Comparison of ENCODE assay signal across 9 cellular contexts in genomic region chr19:45646345-45646698, GRCh38. TPM values are rescaled to one million over a fixed set of nuclear protein-coding genes. Genes with fewer than 3 reads are reported as not detected.
DNase-seq lines count a peak whose midpoint lies in the region; ATAC-seq, FAIRE-seq and TF ChIP-seq lines count a peak whose summit lies in the region.
"Had no signal": no experiment of that assay in that cellular context is flagged by ENCODE, and none has a peak within 500 bp of the region (broad histone marks: within the 10 kb centered on the region; RNA-seq: fewer than 3 reads in every experiment).

No MANE protein-coding gene starts in this region.

- CTCF ChIA-PET in HepG2 (lab: Yijun Ruan, JAX; ENCODE audit: low intra/inter-chr PET ratio, low total read pairs), result no interaction called here
- CTCF ChIA-PET in activated CD8-positive, alpha-beta T cell treated with anti-CD3 and anti-CD28 coated beads for 36 hours (lab: Charles Lee), result interaction anchor here (0.7 to 1.6 kb wide), 7 partner anchors 30 to 207 kb away, joined by 3 to 10 read pairs (median 3); partner anchors contain the start of genes OPA3 and QPCTL

- peak overlapping the region; percentile 74 for H3K4me3 Mint-ChIP-seq in activated CD8-positive, alpha-beta T cell treated with anti-CD3 and anti-CD28 coated beads for 36 hours

- TF ChIP-seq POLR2A in HepG2 (IDR thresholded peaks at IDR 0.05; ENCODE audit: insufficient read depth in 1 of 2, low read depth in 2 of 2, low read length in 2 of 2) (no peak), right lobe of liver (IDR thresholded peaks at IDR 0.05) (no peak), vagina (IDR thresholded peaks at IDR 0.05) (no peak)

- in situ Hi-C loops in HepG2 (cut with HindIII; ENCODE audit: extremely low pct_ligation_motif_present, low pct_unique_long_range_greater_than_20kb), result no loop called here

- no peak for TF ChIP-seq RAD21 in HepG2 (CRISPR knock-in tag; IDR thresholded peaks at IDR 0.05)

- DNase-seq in HepG2 (ENCODE audit: low spot score) (no peak), right lobe of liver (no peak), vagina (ENCODE audit: extremely low spot score in 2 of 2) (no peak), globus pallidus (ENCODE audit: low spot score) (no peak), germinal center (ENCODE audit: low spot score) (no peak)
- DNase-seq in activated CD8-positive, alpha-beta T cell treated with anti-CD3 and anti-CD28 coated beads for 36 hours, result peak; percentile 23

- H3K4me1 Mint-ChIP-seq in activated CD8-positive, alpha-beta T cell treated with anti-CD3 and anti-CD28 coated beads for 36 hours (ENCODE audit: low read depth), result peaks cover 29% of the 10 kb centered on the region

- ATAC-seq in HepG2 (no peak), right lobe of liver (no peak), HG03521 (IDR thresholded peaks at IDR 0.05; ENCODE audit: unreplicated experiment) (no peak)
- ATAC-seq in activated CD8-positive, alpha-beta T cell treated with anti-CD3 and anti-CD28 coated beads for 36 hours, result no peak

- 25% methylated on average over 8 of the region's 9 CpGs for WGBS in HepG2 (ENCODE audit: low lambda C conversion rate)
- WGBS in right lobe of liver (ENCODE audit: insufficient coverage, low coverage, low lambda C conversion rate, missing lambda C conversion rate), result 9% methylated on average over 7 of the region's 9 CpGs

- intact Hi-C loops in HepG2 (cut with micrococcal nuclease; ENCODE audit: unreplicated experiment), result loop anchor here (1.0 kb wide), 1 partner anchor 56 kb away; no protein-coding TSS in a partner anchor
- intact Hi-C loops in right lobe of liver (cut with DNase I), result loop anchor here in 1 of 2 donors (10.0 kb wide), 1 partner anchor 122 kb away; no protein-coding TSS in a partner anchor
- intact Hi-C loops in activated CD8-positive, alpha-beta T cell treated with anti-CD3 and anti-CD28 coated beads for 36 hours (cut with micrococcal nuclease), result no loop called here
- intact Hi-C loops in vagina (cut with DNase I), result no loop called here

- peaks cover 4% of the 10 kb centered on the region for H3K36me3 Mint-ChIP-seq in activated CD8-positive, alpha-beta T cell treated with anti-CD3 and anti-CD28 coated beads for 36 hours (ENCODE audit: low read depth)

- BruUV-seq in HepG2 (replicated peaks; lab: Mats Ljungman, UMichigan), result no TSS peak

- peaks cover 3% of the 10 kb centered on the region for H3K27me3 Mint-ChIP-seq in activated CD8-positive, alpha-beta T cell treated with anti-CD3 and anti-CD28 coated beads for 36 hours

- no peak overlapping the region for H3K27ac ChIP-seq in HepG2 (ENCODE audit: extremely low read length, insufficient read depth, low read length)
- H3K27ac ChIP-seq in right lobe of liver, result no peak overlapping the region
- H3K27ac ChIP-seq in iPS-20b (ENCODE audit: low read length), result no peak overlapping the region
- no peak overlapping the region for H3K27ac ChIP-seq in vagina

- H3K9me3 ChIP-seq in HepG2 (ENCODE audit: low read length) (no peaks in the 10 kb centered on the region), right lobe of liver (no peaks in the 10 kb centered on the region), iPS-20b (ENCODE audit: insufficient read depth, low read depth, low read length) (no peaks in the 10 kb centered on the region), vagina (no peaks in the 10 kb centered on the region)

- TF ChIP-seq CTCF in HepG2 (CRISPR knock-in tag; IDR thresholded peaks at IDR 0.05) (no peak), right lobe of liver (IDR thresholded peaks at IDR 0.05) (no peak), vagina (IDR thresholded peaks at IDR 0.05) (no peak)
- TF ChIP-seq CTCF in activated CD8-positive, alpha-beta T cell treated with anti-CD3 and anti-CD28 coated beads for 36 hours (IDR thresholded peaks at IDR 0.05), result no peak

- peak overlapping the region; percentile 56 for H3K4me2 ChIP-seq in HepG2 (ENCODE audit: low read depth, low read length)

- peaks cover 0 to 11% of the 10 kb centered on the region in 2 experiments; a peak in 2 of 5 replicates for H3K27me3 ChIP-seq in HepG2 (ENCODE audit: control insufficient read depth in 1 of 2, insufficient read depth in 2 of 2, low read length in 2 of 2)
- peaks cover 0 to 4% of the 10 kb centered on the region in 2 donors for H3K27me3 ChIP-seq in right lobe of liver
- peaks cover 18% of the 10 kb centered on the region; the same call in 1 of the 2 replicates for H3K27me3 ChIP-seq in iPS-20b (ENCODE audit: insufficient read depth, low read length)
- H3K27me3 ChIP-seq in vagina, result no peaks in the 10 kb centered on the region

- TF ChIP-seq EP300 in HepG2 (IDR thresholded peaks at IDR 0.05; ENCODE audit: low read depth in 2 of 2, low read length in 2 of 2) (no peak), HepG2 (CRISPR knock-in tag; IDR thresholded peaks at IDR 0.05; ENCODE audit: borderline replicate concordance) (no peak)

- no peak for FAIRE-seq in HepG2 (lab: Jason Lieb, UNC)

- H3K36me3 ChIP-seq in HepG2 (replicated peaks in 1 of 2; ENCODE audit: control insufficient read depth in 1 of 2, insufficient read depth in 2 of 2, low read length in 2 of 2) (no peaks in the 10 kb centered on the region), right lobe of liver (no peaks in the 10 kb centered on the region), iPS-20b (ENCODE audit: insufficient read depth, low read depth, low read length) (no peaks in the 10 kb centered on the region), vagina (no peaks in the 10 kb centered on the region)

- H3K4me3 ChIP-seq in HepG2 (replicated peaks in 1 of 3; ENCODE audit: insufficient read depth in 1 of 3, low read depth in 2 of 3, low read length in 3 of 3) (no peak overlapping the region), right lobe of liver (peak overlapping the region in 1 of 3 donors; percentile 2), iPS-20b (ENCODE audit: low read length) (peak overlapping the region; percentile 63; the same call in 1 of the 2 replicates), vagina (peak overlapping the region; percentile 27 to 38)

- H3K79me2 ChIP-seq in HepG2 (ENCODE audit: insufficient read depth, low read length), result no peaks in the 10 kb centered on the region

- no peaks in the 10 kb centered on the region for H3K9me3 Mint-ChIP-seq in activated CD8-positive, alpha-beta T cell treated with anti-CD3 and anti-CD28 coated beads for 36 hours

- H4K20me1 ChIP-seq in HepG2 (ENCODE audit: insufficient read depth, low read length), result no peaks in the 10 kb centered on the region

- POLR2A ChIA-PET in HepG2 (lab: Yijun Ruan, JAX), result no interaction called here
- POLR2A ChIA-PET in activated CD8-positive, alpha-beta T cell treated with anti-CD3 and anti-CD28 coated beads for 36 hours (lab: Charles Lee), result interaction anchor here (0.6 to 1.3 kb wide), 6 partner anchors 17 to 150 kb away, joined by 3 to 5 read pairs (median 3); partner anchors contain the start of genes OPA3, QPCTL and RTN2

- H2AFZ ChIP-seq in HepG2 (ENCODE audit: low read length), result no peak overlapping the region

- H3K9ac ChIP-seq in HepG2 (ENCODE audit: insufficient read depth, low read depth, low read length), result no peak overlapping the region
- no peak overlapping the region for H3K9ac ChIP-seq in iPS-20b (ENCODE audit: low read depth, low read length)

- peaks cover 40% of the 10 kb centered on the region for H3K4me1 ChIP-seq in HepG2 (ENCODE audit: insufficient read depth, low read length)
- peaks cover 0 to 17% (median 11%) of the 10 kb centered on the region in 4 donors for H3K4me1 ChIP-seq in right lobe of liver
- peaks cover 6% of the 10 kb centered on the region; the same call in 1 of the 2 replicates for H3K4me1 ChIP-seq in iPS-20b (ENCODE audit: insufficient read depth, low read length)
- peaks cover 40% of the 10 kb centered on the region for H3K4me1 ChIP-seq in vagina

- H3K27ac Mint-ChIP-seq in activated CD8-positive, alpha-beta T cell treated with anti-CD3 and anti-CD28 coated beads for 36 hours, result peak overlapping the region; percentile 79

RNA-seq across cellular contexts. Expression of gene EML2, which starts 7.1 kb away (rescaled TPM):
- total RNA-seq in HepG2 (2016; rRNA removed; fragmentation: Illumina TruSeq; extraction: Trizol), result 7.3 and 7.6 TPM in 2 replicates
- total RNA-seq in HepG2 (2016; cell fraction: cytosol; rRNA removed; fragmentation: Illumina TruSeq; extraction: Trizol; ENCODE audit: low read depth), result 1.6 and 3.5 TPM in 2 replicates
- 4.2 and 9.1 TPM in 2 replicates for total RNA-seq in HepG2 (2016; cell fraction: insoluble cytoplasmic fraction; rRNA removed; fragmentation: Illumina TruSeq; extraction: Trizol)
- total RNA-seq in HepG2 (2016; cell fraction: membrane; rRNA removed; fragmentation: Illumina TruSeq; extraction: Trizol), result 2.2 and 3.2 TPM in 2 replicates
- total RNA-seq in HepG2 (2016; cell fraction: nucleus; rRNA removed; fragmentation: Illumina TruSeq; extraction: Trizol), result 8.8 and 13.4 TPM in 2 replicates
- polyA plus RNA-seq in HepG2 (2011; rRNA removed), result 12.9 and 16.6 TPM in 2 replicates
- 7.9 and 8.5 TPM in 2 replicates for polyA plus RNA-seq in HepG2 (2011; cell fraction: cytosol; rRNA removed)
- polyA plus RNA-seq in HepG2 (2011; cell fraction: nucleus; rRNA removed), result 74.5 and 101 TPM in 2 replicates
- polyA plus RNA-seq in HepG2 (2012), result 10.9 and 17.5 TPM in 2 replicates
- polyA plus RNA-seq in HepG2 (2016; cell fraction: cytosol; fragmentation: Illumina TruSeq; extraction: Trizol; ENCODE audit: low read depth), result 0.88 and 1.0 TPM in 2 replicates
- polyA plus RNA-seq in HepG2 (2016; cell fraction: insoluble cytoplasmic fraction; fragmentation: Illumina TruSeq; extraction: Trizol; ENCODE audit: low read depth), result 3.1 and 4.1 TPM in 2 replicates
- 1.2 and 3.4 TPM in 2 replicates for polyA plus RNA-seq in HepG2 (2016; cell fraction: membrane; fragmentation: Illumina TruSeq; extraction: Trizol; ENCODE audit: low read depth)
- 25.5 and 27.6 TPM in 2 replicates for polyA plus RNA-seq in HepG2 (2016; cell fraction: nucleus; fragmentation: Illumina TruSeq; extraction: Trizol; ENCODE audit: insufficient read depth, low read depth)
- polyA minus RNA-seq in HepG2 (2011; rRNA and poly(A)+ RNA removed; ENCODE audit: low replicate concordance), result 40.9 and 76.3 TPM in 2 replicates
- 13.7 and 15.5 TPM in 2 replicates for polyA minus RNA-seq in HepG2 (2011; cell fraction: cytosol; rRNA and poly(A)+ RNA removed)
- 15.0 and 16.1 TPM in 2 replicates for polyA minus RNA-seq in HepG2 (2011; cell fraction: nucleus; rRNA and poly(A)+ RNA removed)
- total RNA-seq in right lobe of liver, result 10 to 100 TPM; 12.6 to 19.7 (median 13.8) TPM
- total RNA-seq in activated CD8-positive, alpha-beta T cell treated with anti-CD3 and anti-CD28 coated beads for 36 hours, result 100 to 1,000 TPM; 103 to 113 TPM
- total RNA-seq in vagina, result 74.9 TPM

RNA-seq across cellular contexts. Expression of gene GIPR, which starts 21.7 kb away (rescaled TPM):
- total RNA-seq in HepG2 (2016; rRNA removed; fragmentation: Illumina TruSeq; extraction: Trizol) (0.15 TPM in 1 of 2 replicates, not detected in the other), right lobe of liver (under 1 TPM in 4 of 6 experiments, not detected in 2; 0.07 to 0.23 (median 0.18) TPM), vagina (3.4 TPM)
- total RNA-seq in HepG2 (2016; cell fraction: cytosol; rRNA removed; fragmentation: Illumina TruSeq; extraction: Trizol; ENCODE audit: low read depth), result not detected in 2 replicates
- not detected in 2 replicates for total RNA-seq in HepG2 (2016; cell fraction: insoluble cytoplasmic fraction; rRNA removed; fragmentation: Illumina TruSeq; extraction: Trizol)
- 0.07 TPM in 1 of 2 replicates, not detected in the other for total RNA-seq in HepG2 (2016; cell fraction: membrane; rRNA removed; fragmentation: Illumina TruSeq; extraction: Trizol)
- total RNA-seq in HepG2 (2016; cell fraction: nucleus; rRNA removed; fragmentation: Illumina TruSeq; extraction: Trizol), result not detected in 2 replicates
- polyA plus RNA-seq in HepG2 (2011; rRNA removed), result 1.2 and 1.7 TPM in 2 replicates
- polyA plus RNA-seq in HepG2 (2011; cell fraction: cytosol; rRNA removed), result 0.23 and 0.27 TPM in 2 replicates
- polyA plus RNA-seq in HepG2 (2011; cell fraction: nucleus; rRNA removed), result 10.6 TPM in 2 replicates
- 1.3 and 2.2 TPM in 2 replicates for polyA plus RNA-seq in HepG2 (2012)
- polyA plus RNA-seq in HepG2 (2016; cell fraction: cytosol; fragmentation: Illumina TruSeq; extraction: Trizol; ENCODE audit: low read depth), result not detected in 2 replicates
- polyA plus RNA-seq in HepG2 (2016; cell fraction: insoluble cytoplasmic fraction; fragmentation: Illumina TruSeq; extraction: Trizol; ENCODE audit: low read depth), result not detected in 2 replicates
- polyA plus RNA-seq in HepG2 (2016; cell fraction: membrane; fragmentation: Illumina TruSeq; extraction: Trizol; ENCODE audit: low read depth), result not detected in 2 replicates
- 0.31 TPM in 2 replicates for polyA plus RNA-seq in HepG2 (2016; cell fraction: nucleus; fragmentation: Illumina TruSeq; extraction: Trizol; ENCODE audit: insufficient read depth, low read depth)
- 0.47 and 2.5 TPM in 2 replicates for polyA minus RNA-seq in HepG2 (2011; rRNA and poly(A)+ RNA removed; ENCODE audit: low replicate concordance)
- 0.59 TPM in 1 of 2 replicates, not detected in the other for polyA minus RNA-seq in HepG2 (2011; cell fraction: cytosol; rRNA and poly(A)+ RNA removed)
- 4.5 and 7.2 TPM in 2 replicates for polyA minus RNA-seq in HepG2 (2011; cell fraction: nucleus; rRNA and poly(A)+ RNA removed)
- total RNA-seq in activated CD8-positive, alpha-beta T cell treated with anti-CD3 and anti-CD28 coated beads for 36 hours, result 1 to 10 TPM; 5.9 to 6.8 TPM
- total RNA-seq: Daoy had no signal

RNA-seq across cellular contexts. Expression of gene GPR4, which starts 44.3 kb away (rescaled TPM):
- total RNA-seq in HepG2 (2016; rRNA removed; fragmentation: Illumina TruSeq; extraction: Trizol) (not detected in 2 replicates), right lobe of liver (1 to 10 TPM in 4 of 6 experiments, under 1 TPM in 2; 0.83 to 3.1 (median 1.3) TPM), vagina (3.4 TPM)
- total RNA-seq in HepG2 (2016; cell fraction: cytosol; rRNA removed; fragmentation: Illumina TruSeq; extraction: Trizol; ENCODE audit: low read depth), result not detected in 2 replicates
- total RNA-seq in HepG2 (2016; cell fraction: insoluble cytoplasmic fraction; rRNA removed; fragmentation: Illumina TruSeq; extraction: Trizol), result not detected in 2 replicates
- total RNA-seq in HepG2 (2016; cell fraction: membrane; rRNA removed; fragmentation: Illumina TruSeq; extraction: Trizol), result not detected in 2 replicates
- not detected in 2 replicates for total RNA-seq in HepG2 (2016; cell fraction: nucleus; rRNA removed; fragmentation: Illumina TruSeq; extraction: Trizol)
- 0.15 TPM in 1 of 2 replicates, not detected in the other for polyA plus RNA-seq in HepG2 (2011; rRNA removed)
- polyA plus RNA-seq in HepG2 (2011; cell fraction: cytosol; rRNA removed), result not detected in 2 replicates
- not detected in 2 replicates for polyA plus RNA-seq in HepG2 (2011; cell fraction: nucleus; rRNA removed)
- polyA plus RNA-seq in HepG2 (2012), result not detected in 2 replicates
- not detected in 2 replicates for polyA plus RNA-seq in HepG2 (2016; cell fraction: cytosol; fragmentation: Illumina TruSeq; extraction: Trizol; ENCODE audit: low read depth)
- polyA plus RNA-seq in HepG2 (2016; cell fraction: insoluble cytoplasmic fraction; fragmentation: Illumina TruSeq; extraction: Trizol; ENCODE audit: low read depth), result not detected in 2 replicates
- polyA plus RNA-seq in HepG2 (2016; cell fraction: membrane; fragmentation: Illumina TruSeq; extraction: Trizol; ENCODE audit: low read depth), result not detected in 2 replicates
- not detected in 2 replicates for polyA plus RNA-seq in HepG2 (2016; cell fraction: nucleus; fragmentation: Illumina TruSeq; extraction: Trizol; ENCODE audit: insufficient read depth, low read depth)
- polyA minus RNA-seq in HepG2 (2011; rRNA and poly(A)+ RNA removed; ENCODE audit: low replicate concordance), result 0.12 TPM in 1 of 2 replicates, not detected in the other
- not detected in 2 replicates for polyA minus RNA-seq in HepG2 (2011; cell fraction: cytosol; rRNA and poly(A)+ RNA removed)
- not detected in 2 replicates for polyA minus RNA-seq in HepG2 (2011; cell fraction: nucleus; rRNA and poly(A)+ RNA removed)
- not detected for total RNA-seq in activated CD8-positive, alpha-beta T cell treated with anti-CD3 and anti-CD28 coated beads for 36 hours
- total RNA-seq: Daoy had no signal

RNA-seq across cellular contexts. Expression of gene SNRPD2, which starts 45.4 kb away (rescaled TPM):
- total RNA-seq in HepG2 (2016; rRNA removed; fragmentation: Illumina TruSeq; extraction: Trizol), result 485 and 593 TPM in 2 replicates
- 546 and 637 TPM in 2 replicates for total RNA-seq in HepG2 (2016; cell fraction: cytosol; rRNA removed; fragmentation: Illumina TruSeq; extraction: Trizol; ENCODE audit: low read depth)
- total RNA-seq in HepG2 (2016; cell fraction: insoluble cytoplasmic fraction; rRNA removed; fragmentation: Illumina TruSeq; extraction: Trizol), result 493 and 623 TPM in 2 replicates
- total RNA-seq in HepG2 (2016; cell fraction: membrane; rRNA removed; fragmentation: Illumina TruSeq; extraction: Trizol), result 348 and 425 TPM in 2 replicates
- 161 and 163 TPM in 2 replicates for total RNA-seq in HepG2 (2016; cell fraction: nucleus; rRNA removed; fragmentation: Illumina TruSeq; extraction: Trizol)
- polyA plus RNA-seq in HepG2 (2011; rRNA removed), result 284 and 299 TPM in 2 replicates
- polyA plus RNA-seq in HepG2 (2011; cell fraction: cytosol; rRNA removed), result 310 and 320 TPM in 2 replicates
- polyA plus RNA-seq in HepG2 (2011; cell fraction: nucleus; rRNA removed), result 64.5 and 68.4 TPM in 2 replicates
- 162 and 279 TPM in 2 replicates for polyA plus RNA-seq in HepG2 (2012)
- polyA plus RNA-seq in HepG2 (2016; cell fraction: cytosol; fragmentation: Illumina TruSeq; extraction: Trizol; ENCODE audit: low read depth), result 325 and 406 TPM in 2 replicates
- polyA plus RNA-seq in HepG2 (2016; cell fraction: insoluble cytoplasmic fraction; fragmentation: Illumina TruSeq; extraction: Trizol; ENCODE audit: low read depth), result 334 and 359 TPM in 2 replicates
- 194 and 247 TPM in 2 replicates for polyA plus RNA-seq in HepG2 (2016; cell fraction: membrane; fragmentation: Illumina TruSeq; extraction: Trizol; ENCODE audit: low read depth)
- 168 and 190 TPM in 2 replicates for polyA plus RNA-seq in HepG2 (2016; cell fraction: nucleus; fragmentation: Illumina TruSeq; extraction: Trizol; ENCODE audit: insufficient read depth, low read depth)
- polyA minus RNA-seq in HepG2 (2011; rRNA and poly(A)+ RNA removed; ENCODE audit: low replicate concordance), result 51.2 and 102 TPM in 2 replicates
- 47.3 and 47.6 TPM in 2 replicates for polyA minus RNA-seq in HepG2 (2011; cell fraction: cytosol; rRNA and poly(A)+ RNA removed)
- polyA minus RNA-seq in HepG2 (2011; cell fraction: nucleus; rRNA and poly(A)+ RNA removed), result 25.2 and 32.9 TPM in 2 replicates
- total RNA-seq in right lobe of liver, result 10 to 100 TPM; 79.7 to 92.5 (median 88.2) TPM
- total RNA-seq in activated CD8-positive, alpha-beta T cell treated with anti-CD3 and anti-CD28 coated beads for 36 hours, result 100 to 1,000 TPM; 918 to 967 TPM
- total RNA-seq in vagina, result 180 TPM

RNA-seq across cellular contexts. Expression of gene QPCTL, which starts 46.1 kb away (rescaled TPM):
- total RNA-seq in HepG2 (2016; rRNA removed; fragmentation: Illumina TruSeq; extraction: Trizol) (6.8 and 16.0 TPM in 2 replicates), right lobe of liver (1 to 10 TPM; 4.4 to 6.9 (median 5.9) TPM), vagina (4.7 TPM)
- total RNA-seq in HepG2 (2016; cell fraction: cytosol; rRNA removed; fragmentation: Illumina TruSeq; extraction: Trizol; ENCODE audit: low read depth), result 4.4 and 5.8 TPM in 2 replicates
- 6.7 and 15.7 TPM in 2 replicates for total RNA-seq in HepG2 (2016; cell fraction: insoluble cytoplasmic fraction; rRNA removed; fragmentation: Illumina TruSeq; extraction: Trizol)
- 6.8 and 7.4 TPM in 2 replicates for total RNA-seq in HepG2 (2016; cell fraction: membrane; rRNA removed; fragmentation: Illumina TruSeq; extraction: Trizol)
- 14.0 and 17.9 TPM in 2 replicates for total RNA-seq in HepG2 (2016; cell fraction: nucleus; rRNA removed; fragmentation: Illumina TruSeq; extraction: Trizol)
- 19.1 and 24.8 TPM in 2 replicates for polyA plus RNA-seq in HepG2 (2011; rRNA removed)
- 19.1 and 26.2 TPM in 2 replicates for polyA plus RNA-seq in HepG2 (2011; cell fraction: cytosol; rRNA removed)
- 44.7 and 47.6 TPM in 2 replicates for polyA plus RNA-seq in HepG2 (2011; cell fraction: nucleus; rRNA removed)
- polyA plus RNA-seq in HepG2 (2012), result 18.7 and 23.6 TPM in 2 replicates
- polyA plus RNA-seq in HepG2 (2016; cell fraction: cytosol; fragmentation: Illumina TruSeq; extraction: Trizol; ENCODE audit: low read depth), result 5.3 and 6.3 TPM in 2 replicates
- 8.0 and 9.0 TPM in 2 replicates for polyA plus RNA-seq in HepG2 (2016; cell fraction: insoluble cytoplasmic fraction; fragmentation: Illumina TruSeq; extraction: Trizol; ENCODE audit: low read depth)
- 7.9 and 8.3 TPM in 2 replicates for polyA plus RNA-seq in HepG2 (2016; cell fraction: membrane; fragmentation: Illumina TruSeq; extraction: Trizol; ENCODE audit: low read depth)
- 35.2 and 45.7 TPM in 2 replicates for polyA plus RNA-seq in HepG2 (2016; cell fraction: nucleus; fragmentation: Illumina TruSeq; extraction: Trizol; ENCODE audit: insufficient read depth, low read depth)
- 22.5 and 49.4 TPM in 2 replicates for polyA minus RNA-seq in HepG2 (2011; rRNA and poly(A)+ RNA removed; ENCODE audit: low replicate concordance)
- 17.0 and 21.9 TPM in 2 replicates for polyA minus RNA-seq in HepG2 (2011; cell fraction: cytosol; rRNA and poly(A)+ RNA removed)
- 8.1 and 8.9 TPM in 2 replicates for polyA minus RNA-seq in HepG2 (2011; cell fraction: nucleus; rRNA and poly(A)+ RNA removed)
- total RNA-seq in activated CD8-positive, alpha-beta T cell treated with anti-CD3 and anti-CD28 coated beads for 36 hours, result 10 to 100 TPM; 31.6 to 31.7 TPM

Comparison
In these comparisons a context has a peak if more than half of its experiments do, and no peak if none do; other contexts are left out.
1. H3K4me3 ChIP-seq: peak in iPS-20b (single experiment) and vagina (2 of 2); none in HepG2 (0 of 3).